In genomic region chr19:30543243-30543945, GRCh38 we compare ENCODE assay signal across 22 cellular contexts.
DNase-seq lines count a peak whose midpoint lies in the region; ATAC-seq, FAIRE-seq and TF ChIP-seq lines count a peak whose summit lies in the region.
"Had no signal": no experiment of that assay in that cellular context is flagged by ENCODE, and none has a peak within 500 bp of the region (broad histone marks: within the 10 kb centered on the region; RNA-seq: fewer than 3 reads in every experiment).

No MANE protein-coding gene starts in this region.

- H3K79me2 ChIP-seq in PC-3 (ENCODE audit: low read length), result no peaks in the 10 kb centered on the region

- H3K4me3 ChIP-seq in A549 (no peak overlapping the region), endodermal cell (ENCODE audit: low read length) (no peak overlapping the region), neuronal stem cell (ENCODE audit: low read length in 2 of 2) (no peak overlapping the region), PC-3 (ENCODE audit: low read length) (no peak overlapping the region)
- H3K4me3 ChIP-seq: BLaER1, GM23338, HAP-1 had no signal

- POLR2A ChIA-PET in A549 (lab: Yijun Ruan, JAX), result no interaction called here
- POLR2A ChIA-PET in PC-3 (lab: Charles Lee; ENCODE audit: unreplicated experiment), result no interaction called here

- H3K9me2 ChIP-seq in PC-3 (replicated peaks; ENCODE audit: low read length), result no peaks in the 10 kb centered on the region

- TF ChIP-seq EP300 in A549 (IDR thresholded peaks at IDR 0.05), result no peak

- H3K27ac Mint-ChIP-seq in endodermal cell, result no peak overlapping the region
- H3K27ac Mint-ChIP-seq: CD4-positive, CD25-positive, alpha-beta regulatory T cell; CD8-positive, alpha-beta T cell; GM23338; HFFc6 had no signal

- H3K9ac ChIP-seq in endodermal cell (ENCODE audit: extremely low read depth, low read length, poor library complexity, severe bottlenecking) (no peak overlapping the region), neuronal stem cell (ENCODE audit: low read depth, low read length, poor library complexity) (no peak overlapping the region), PC-3 (ENCODE audit: low read length) (no peak overlapping the region)
- H3K9ac ChIP-seq: BLaER1 had no signal

- no peaks in the 10 kb centered on the region for H3K4me1 ChIP-seq in A549
- no peaks in the 10 kb centered on the region for H3K4me1 ChIP-seq in endodermal cell (ENCODE audit: control insufficient read depth, insufficient read depth, low read length)
- peaks cover 0 to 4% of the 10 kb centered on the region in 2 donors for H3K4me1 ChIP-seq in neuronal stem cell (ENCODE audit: control insufficient read depth in 2 of 2, insufficient read depth in 1 of 2, low read depth in 1 of 2, low read length in 2 of 2)
- no peaks in the 10 kb centered on the region for H3K4me1 ChIP-seq in PC-3 (ENCODE audit: insufficient read depth, low read length)
- H3K4me1 ChIP-seq: Caco-2, HAP-1 had no signal

- peak overlapping the region; percentile 46 for H3K23ac ChIP-seq in neuronal stem cell (ENCODE audit: low read depth, low read length, poor library complexity)

- H3K9me3 ChIP-seq in A549 (peaks cover 2% of the 10 kb centered on the region; the same call in 1 of the 3 replicates), endodermal cell (ENCODE audit: control insufficient read depth, low read length) (no peaks in the 10 kb centered on the region), neuronal stem cell (replicated peaks in 1 of 2; ENCODE audit: control insufficient read depth in 2 of 2, insufficient read depth in 1 of 2, low read depth in 1 of 2, low read length in 2 of 2) (peaks cover 0 to 4% of the 10 kb centered on the region in 2 donors), PC-3 (ENCODE audit: low read length) (no peaks in the 10 kb centered on the region)
- H3K9me3 ChIP-seq: BLaER1, Caco-2, HAP-1 had no signal

- H3K27ac ChIP-seq in A549, result no peak overlapping the region
- H3K27ac ChIP-seq in endodermal cell (ENCODE audit: low read depth, low read length), result no peak overlapping the region
- H3K27ac ChIP-seq in neuronal stem cell (replicated peaks; ENCODE audit: low read length), result no peak overlapping the region
- H3K27ac ChIP-seq in substantia nigra (ENCODE audit: low read depth, low read length, poor library complexity, severe bottlenecking), result peak overlapping the region; percentile 15
- H3K27ac ChIP-seq in PC-3 (ENCODE audit: low read length), result no peak overlapping the region
- H3K27ac ChIP-seq: BLaER1, C4-2B had no signal

- no peaks in the 10 kb centered on the region for H3K27me3 ChIP-seq in endodermal cell (ENCODE audit: control insufficient read depth, insufficient read depth, low read length, poor library complexity, severe bottlenecking)
- no peaks in the 10 kb centered on the region for H3K27me3 ChIP-seq in neuronal stem cell (ENCODE audit: control insufficient read depth in 3 of 3, insufficient read depth in 3 of 3, low read depth in 1 of 3, low read length in 3 of 3)
- H3K27me3 ChIP-seq in PC-3 (ENCODE audit: low read length), result no peaks in the 10 kb centered on the region
- H3K27me3 ChIP-seq: BLaER1 had no signal

- intact Hi-C loops in PC-3 (cut with micrococcal nuclease), result no loop called here

- no peak overlapping the region for H2AFZ ChIP-seq in neuronal stem cell (ENCODE audit: low read length)
- no peak overlapping the region for H2AFZ ChIP-seq in PC-3 (ENCODE audit: low read length)
- H2AFZ ChIP-seq: GM23338 had no signal

- H4K91ac ChIP-seq in neuronal stem cell (ENCODE audit: low read depth, low read length, poor library complexity), result no peak overlapping the region

- no peak overlapping the region for H2BK12ac ChIP-seq in neuronal stem cell (ENCODE audit: low read length)

- H3K4me1 Mint-ChIP-seq in endodermal cell, result no peaks in the 10 kb centered on the region
- H3K4me1 Mint-ChIP-seq: CD4-positive, CD25-positive, alpha-beta regulatory T cell had no signal

- CTCF ChIA-PET in A549 (lab: Yijun Ruan, JAX) (interaction anchor here (1.2 to 1.4 kb wide), 2 partner anchors 9 to 21 kb away, joined by 3 to 4 read pairs; no protein-coding TSS in a partner anchor), PC-3 (lab: Charles Lee) (no interaction called here)

- no peak overlapping the region for H4K8ac ChIP-seq in neuronal stem cell (ENCODE audit: low read depth, low read length)

- FAIRE-seq in A549 (lab: Jason Lieb, UNC), result peak; percentile 70
- FAIRE-seq: G401.6, GM12892, GM19239, H54 had no signal

- H3K14ac ChIP-seq in neuronal stem cell (ENCODE audit: low read length), result no peak overlapping the region

- WGBS in A549 (ENCODE audit: missing lambda C conversion rate), result 25% methylated on average over 9 of the region's 9 CpGs
- WGBS in endodermal cell (ENCODE audit: insufficient coverage in 1 of 2, insufficient read length in 1 of 2), 2 experiments, result 95 to 96% methylated on average over 9 of the region's 9 CpGs
- no CpG with 5 or more reads among the region's 9 CpGs for WGBS in neuronal stem cell (ENCODE audit: extremely low coverage in 2 of 2, insufficient read length in 2 of 2, insufficient replicate concordance in 1 of 2), 2 donors

- no peak overlapping the region for H2AK5ac ChIP-seq in neuronal stem cell (ENCODE audit: low read depth, low read length)

- H3K27me3 Mint-ChIP-seq in endodermal cell (ENCODE audit: insufficient read depth), result peaks cover 3% of the 10 kb centered on the region
- H3K27me3 Mint-ChIP-seq: CD4-positive, CD25-positive, alpha-beta regulatory T cell had no signal

- TF ChIP-seq CTCF in A549 (IDR thresholded peaks at IDR 0.05) (no peak), endodermal cell (conservative IDR thresholded peaks at IDR 0.05) (no peak), PC-3 (conservative IDR thresholded peaks at IDR 0.05; ENCODE audit: low read depth, low read length) (no peak)

- H3K18ac ChIP-seq in neuronal stem cell (ENCODE audit: low read length), result no peak overlapping the region

- H3F3A ChIP-seq in PC-3 (ENCODE audit: low read length, unreplicated experiment), result no peaks in the 10 kb centered on the region

- no peak overlapping the region for H2BK5ac ChIP-seq in neuronal stem cell (ENCODE audit: low read length)

- H3K4ac ChIP-seq in neuronal stem cell (ENCODE audit: low read length), result no peak overlapping the region

- ATAC-seq in A549 (no peak; a peak in 1 of 6 replicates), HG03571 (IDR thresholded peaks at IDR 0.05; ENCODE audit: unreplicated experiment) (no peak), PC-3 (no peak), HG02763 (IDR thresholded peaks at IDR 0.05; ENCODE audit: unreplicated experiment) (no peak)
- ATAC-seq: CD8-positive, alpha-beta T cell; GM23338 had no signal

- no peak overlapping the region for H2BK15ac ChIP-seq in neuronal stem cell (ENCODE audit: low read length)

- H3K4me3 Mint-ChIP-seq in endodermal cell, result no peak overlapping the region
- H3K4me3 Mint-ChIP-seq: CD4-positive, CD25-positive, alpha-beta regulatory T cell; CD8-positive, alpha-beta T cell; GM23338; HFFc6 had no signal

- H3K36me3 ChIP-seq in endodermal cell (ENCODE audit: control insufficient read depth, insufficient read depth, low read length), result no peaks in the 10 kb centered on the region
- no peaks in the 10 kb centered on the region for H3K36me3 ChIP-seq in neuronal stem cell (replicated peaks in 1 of 2; ENCODE audit: control insufficient read depth in 2 of 2, insufficient read depth in 2 of 2, low read length in 2 of 2)
- H3K36me3 ChIP-seq in PC-3 (ENCODE audit: low read depth, low read length), result no peaks in the 10 kb centered on the region
- H3K36me3 ChIP-seq: BLaER1, HAP-1 had no signal

- no peaks in the 10 kb centered on the region for H3K9me3 Mint-ChIP-seq in endodermal cell
- H3K9me3 Mint-ChIP-seq: CD8-positive, alpha-beta T cell had no signal

- no peak for TF ChIP-seq POLR2A in A549 (IDR thresholded peaks at IDR 0.05; ENCODE audit: low read length)

- H4K20me1 ChIP-seq in PC-3 (ENCODE audit: low read length), result no peaks in the 10 kb centered on the region
- H4K20me1 ChIP-seq: BLaER1 had no signal

- TF ChIP-seq RAD21 in A549 (conservative IDR thresholded peaks at IDR 0.05 in 1 of 2, IDR thresholded peaks at IDR 0.05 in 1 of 2), result no peak

- DNase-seq in A549 (ENCODE audit: low read depth in 1 of 2, low spot score in 1 of 2) (no peak), endodermal cell (peak; percentile 27), neuronal stem cell (ENCODE audit: low spot score) (no peak), substantia nigra (lab: John Stamatoyannopoulos, UW) (no peak), PC-3 (no peak)
- DNase-seq: 8988T; Caco-2; CD4-positive, CD25-positive, alpha-beta regulatory T cell; CD8-positive, alpha-beta T cell; DMS153; DND-41; HFFc6 had no signal

- no peak overlapping the region for H2BK120ac ChIP-seq in neuronal stem cell (ENCODE audit: low read depth, low read length)

- H3K36me3 Mint-ChIP-seq in endodermal cell (ENCODE audit: low read depth), result no peaks in the 10 kb centered on the region
- H3K36me3 Mint-ChIP-seq: CD4-positive, CD25-positive, alpha-beta regulatory T cell; CD8-positive, alpha-beta T cell had no signal

- H3K79me1 ChIP-seq in neuronal stem cell (ENCODE audit: low read depth, low read length), result no peaks in the 10 kb centered on the region

- no TSS peak for BruUV-seq in PC-3 (replicated peaks; lab: Mats Ljungman, UMichigan)

- H3K4me2 ChIP-seq in A549 (no peak overlapping the region), neuronal stem cell (ENCODE audit: insufficient read depth, low read length, poor library complexity, severe bottlenecking) (no peak overlapping the region), PC-3 (ENCODE audit: low read length) (no peak overlapping the region)
- H3K4me2 ChIP-seq: BLaER1, GM23338 had no signal

TF ChIP-seq in A549, 52 proteins besides CTCF, POLR2A, EP300 and RAD21 (continues in another document):
- no peak for TF ChIP-seq RFX5 (IDR thresholded peaks at IDR 0.05)
- TF ChIP-seq HOXA7 (CRISPR knock-in tag; IDR thresholded peaks at IDR 0.05), result no peak
- TF ChIP-seq RNF2 (IDR thresholded peaks at IDR 0.05; ENCODE audit: borderline replicate concordance, low read depth), result no peak
- TF ChIP-seq FOSB (CRISPR knock-in tag; IDR thresholded peaks at IDR 0.05), result no peak
- no peak for TF ChIP-seq KDM1A (IDR thresholded peaks at IDR 0.05; ENCODE audit: low read depth)
- no peak for TF ChIP-seq JUN (IDR thresholded peaks at IDR 0.05)
- TF ChIP-seq RCOR1 (IDR thresholded peaks at IDR 0.05; ENCODE audit: low read depth, low read length), result no peak
- no peak for TF ChIP-seq ZSCAN20 (CRISPR knock-in tag; IDR thresholded peaks at IDR 0.05)
- no peak for TF ChIP-seq CBX2 (IDR thresholded peaks at IDR 0.05; ENCODE audit: borderline replicate concordance, low read depth)
- TF ChIP-seq HOXB13 (CRISPR knock-in tag; IDR thresholded peaks at IDR 0.05; ENCODE audit: low read depth), result no peak
- no peak for TF ChIP-seq MAZ (IDR thresholded peaks at IDR 0.05; ENCODE audit: borderline replicate concordance, low read depth, low read length)
- TF ChIP-seq NPAS2 (CRISPR knock-in tag; IDR thresholded peaks at IDR 0.05; ENCODE audit: borderline replicate concordance), result no peak
